8 cellular contexts compared by ENCODE assay signal in the genomic region with DNA sequence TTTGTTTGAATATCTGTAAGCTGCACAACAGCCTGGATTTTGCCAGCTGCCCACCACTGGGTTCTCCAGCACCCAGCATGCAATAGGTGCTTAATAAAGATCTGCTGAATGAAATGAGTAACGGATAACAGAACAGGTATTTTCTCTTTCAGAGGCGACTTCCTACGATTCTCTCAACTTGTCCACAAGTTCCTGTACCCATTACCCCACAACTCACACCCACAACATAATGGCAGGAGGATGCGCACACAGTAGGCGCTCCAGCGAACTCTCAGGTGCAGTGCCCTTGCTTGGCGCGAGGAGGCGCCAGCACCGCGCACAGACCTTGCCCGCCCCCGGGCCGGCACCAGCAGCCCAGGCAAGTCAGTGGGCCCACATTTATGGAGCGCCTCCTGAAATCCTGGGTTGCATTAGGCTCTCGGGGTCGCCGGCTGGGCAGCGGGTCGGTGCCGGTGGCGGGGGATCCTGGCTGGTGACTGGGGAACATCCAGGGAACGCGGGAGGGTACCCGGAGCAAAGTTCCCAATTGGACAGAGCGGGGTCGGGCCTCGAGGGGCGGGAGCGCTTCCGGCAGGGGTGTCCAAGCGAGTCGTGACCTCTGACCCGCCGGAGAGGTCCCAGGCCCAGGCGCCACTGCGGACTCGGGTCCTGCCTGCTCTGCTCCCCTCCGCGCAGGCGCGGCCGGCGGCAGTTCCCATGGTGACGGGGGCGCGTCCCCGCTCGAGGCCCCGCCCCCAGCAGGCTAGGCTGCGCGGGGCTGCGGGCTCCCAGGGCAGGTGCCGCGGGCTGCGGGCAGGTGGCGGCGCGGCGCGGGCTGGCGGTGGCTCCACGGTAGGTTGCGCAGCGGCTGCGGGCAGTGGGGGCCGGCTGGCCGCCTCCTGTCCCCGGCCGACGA. TPM values are rescaled to one million over a fixed set of nuclear protein-coding genes. Genes with fewer than 3 reads are reported as not detected.
DNase-seq lines count a peak whose midpoint lies in the region; ATAC-seq and TF ChIP-seq lines count a peak whose summit lies in the region.

Gene KIAA1671 (plus strand): TSS at position 775 of the 895 bp plus-strand sequence. CDS start 75,284 bp downstream, outside the sequence.

- H3K27ac ChIP-seq in spleen, result peak within 1 kb of the TSS in 7 of 8 donors; percentile 36 to 73 (median 65)

- peaks cover 5% of the 10 kb centered on the region for H3K27me3 Mint-ChIP-seq in HFFc6 (ENCODE audit: insufficient read depth)
- H3K27me3 Mint-ChIP-seq in central memory CD8-positive, alpha-beta T cell, result peaks cover 48% of the 10 kb centered on the region

- WGBS in spleen, 5 donors, result 2 to 12% (median 2%) methylated on average over 10 to 71 of the region's 71 CpGs

- peaks cover 0 to 80% (median 31%) of the 10 kb centered on the region in 7 donors for H3K27me3 ChIP-seq in spleen (replicated peaks in 1 of 7)

- peak; percentile 85 for DNase-seq in DMS53 (lab: John Stamatoyannopoulos, UW)
- peak; percentile 23 for DNase-seq in HFFc6
- peak; percentile 56 for DNase-seq in NCI-H226
- peak; percentile 68 for DNase-seq in activated CD4-positive, CD25-positive, alpha-beta regulatory T cell treated with anti-CD3 and anti-CD28 coated beads, Interleukin-2, amount 50 U/mL, for 16 hours (ENCODE audit: low read depth, low spot score)
- peak; percentile 77 to 80 for DNase-seq in central memory CD8-positive, alpha-beta T cell (ENCODE audit: low spot score in 2 of 2)
- peak; percentile 55 for DNase-seq in iris pigment epithelial cell (ENCODE audit: low read depth)
- peak; percentile 93 for DNase-seq in spleen

- no peak for TF ChIP-seq POLR2A in spleen (IDR thresholded peaks at IDR 0.05)

- TF ChIP-seq CTCF in HFFc6 (IDR thresholded peaks at IDR 0.05), result peak; percentile 88
- peak; percentile 78 to 91 (median 88) for TF ChIP-seq CTCF in spleen (IDR thresholded peaks at IDR 0.05 in 8 of 11, conservative IDR thresholded peaks at IDR 0.05 in 3 of 11)

- no peaks in the 10 kb centered on the region; the same call in 1 of the 2 replicates for H3K36me3 Mint-ChIP-seq in HFFc6 (ENCODE audit: low read depth)
- peaks cover 3% of the 10 kb centered on the region for H3K36me3 Mint-ChIP-seq in central memory CD8-positive, alpha-beta T cell (ENCODE audit: insufficient read depth)

- peak within 1 kb of the TSS; percentile 60 to 84 (median 75) for H3K4me3 ChIP-seq in spleen

- intact Hi-C loops in spleen (cut with DNase I; ENCODE audit: low total_unique reads), result loop anchor here (5.0 kb wide), 1 partner anchor 95 kb away; no protein-coding TSS in a partner anchor

- peaks cover 7% of the 10 kb centered on the region for H3K9me3 Mint-ChIP-seq in HFFc6
- no peaks in the 10 kb centered on the region for H3K9me3 Mint-ChIP-seq in central memory CD8-positive, alpha-beta T cell

- no peaks in the 10 kb centered on the region for H3K9me3 ChIP-seq in spleen

- ATAC-seq in central memory CD8-positive, alpha-beta T cell (replicated peaks; ENCODE audit: extremely low read depth, poor library complexity, severe bottlenecking), result peak; percentile 88
- ATAC-seq in GM19395 (IDR thresholded peaks at IDR 0.05; ENCODE audit: unreplicated experiment), result no peak

- peak within 1 kb of the TSS; percentile 93; the same call in 1 of the 2 replicates for H3K27ac Mint-ChIP-seq in HFFc6
- peak within 1 kb of the TSS; percentile 68 for H3K27ac Mint-ChIP-seq in central memory CD8-positive, alpha-beta T cell (ENCODE audit: low read depth)

- peaks cover 4 to 29% (median 24%) of the 10 kb centered on the region in 6 donors for H3K4me1 ChIP-seq in spleen

- H3K4me3 Mint-ChIP-seq in HFFc6, result peak within 1 kb of the TSS; percentile 94
- H3K4me3 Mint-ChIP-seq in central memory CD8-positive, alpha-beta T cell, result peak within 1 kb of the TSS; percentile 80

- no peaks in the 10 kb centered on the region for H3K36me3 ChIP-seq in spleen

- peaks cover 19% of the 10 kb centered on the region for H3K4me1 Mint-ChIP-seq in HFFc6 (ENCODE audit: low read depth)
- peaks cover 32% of the 10 kb centered on the region for H3K4me1 Mint-ChIP-seq in central memory CD8-positive, alpha-beta T cell

RNA-seq across cellular contexts. Expression of gene KIAA1671, which starts in this region (rescaled TPM):
- total RNA-seq in HFFc6 (2021; fragmentation: NEBNext Ultra II Directional; extraction: Animal tissue kit (Norgen Biotek cat#: 25700)), result 1 to 10 TPM; 1.3 to 5.0 (median 1.6) TPM
- total RNA-seq in spleen, result 10 to 100 TPM in 4 of 7 donors, 1 to 10 TPM in 3; 7.4 to 11.9 (median 11.4) TPM
- polyA plus RNA-seq in spleen, result 1 to 10 TPM in 2 of 3 donors, under 1 TPM in 1; 0.72 to 2.7 (median 1.0) TPM

Comparison
In these comparisons a context has a peak if more than half of its experiments do, and no peak if none do; other contexts are left out.
1. DNase-seq: peak in every context shown above with its lines; median percentile 93 in spleen; 85 in DMS53; 78 in central memory CD8-positive, alpha-beta T cell; 68 in activated CD4-positive, CD25-positive, alpha-beta regulatory T cell treated with anti-CD3 and anti-CD28 coated beads, Interleukin-2, amount 50 U/mL, for 16 hours; 56 in NCI-H226; 55 in iris pigment epithelial cell; 23 in HFFc6.